Comparison of ENCODE assay signal across 8 cellular contexts in genomic region chr17:21275047-21275578, GRCh38. TPM values are rescaled to one million over a fixed set of nuclear protein-coding genes. Genes with fewer than 3 reads are reported as not detected.
DNase-seq lines count a peak whose midpoint lies in the region; ATAC-seq and TF ChIP-seq lines count a peak whose summit lies in the region.

No MANE protein-coding gene starts in this region.

- H3K9me3 ChIP-seq in gastroesophageal sphincter: no peaks in the 10 kb centered on the region
- H3K9me3 ChIP-seq in spleen: no peaks in the 10 kb centered on the region

- TF ChIP-seq POLR2A in gastroesophageal sphincter (IDR thresholded peaks at IDR 0.05): no peak
- no peak for TF ChIP-seq POLR2A in spleen (IDR thresholded peaks at IDR 0.05)

- TF ChIP-seq CTCF in AG10803 (conservative IDR thresholded peaks at IDR 0.05; ENCODE audit: low read length) (no peak), gastroesophageal sphincter (IDR thresholded peaks at IDR 0.05) (no peak), spleen (IDR thresholded peaks at IDR 0.05 in 8 of 11, conservative IDR thresholded peaks at IDR 0.05 in 3 of 11) (no peak)

- no peaks in the 10 kb centered on the region for H3K36me3 ChIP-seq in gastroesophageal sphincter
- H3K36me3 ChIP-seq in spleen: no peaks in the 10 kb centered on the region

- no peak for DNase-seq in AG10803 (ENCODE audit: low read depth)
- no peak for DNase-seq in spleen
- DNase-seq in islet precursor cell: no peak
- DNase-seq in 8988T: no peak
- no peak for DNase-seq in NCI-H128 (lab: John Stamatoyannopoulos, UW; ENCODE audit: unreplicated experiment)

- peaks cover 0 to 45% (median 8%) of the 10 kb centered on the region in 3 donors for H3K4me1 ChIP-seq in gastroesophageal sphincter
- H3K4me1 ChIP-seq in spleen: peaks cover 12 to 56% (median 41%) of the 10 kb centered on the region in 6 donors

- H3K27me3 ChIP-seq in gastroesophageal sphincter: no peaks in the 10 kb centered on the region
- no peaks in the 10 kb centered on the region for H3K27me3 ChIP-seq in spleen (replicated peaks in 1 of 7)

- 8% methylated on average over 17 of the region's 20 CpGs; no CpG with 5 or more reads in 1 of the 2 donors for WGBS in gastroesophageal sphincter (ENCODE audit: low coverage in 1 of 2), 2 donors
- 9 to 19% (median 13%) methylated on average over 16 to 20 of the region's 20 CpGs for WGBS in spleen, 5 donors

- peak; percentile 5 for ATAC-seq in GM19397 (IDR thresholded peaks at IDR 0.05; ENCODE audit: unreplicated experiment)
- ATAC-seq in SK-N-SH treated with all-trans-retinoic acid at 6 μM for 48 hours: peak; percentile 41
- ATAC-seq in gastroesophageal sphincter: no peak

- H3K4me3 ChIP-seq in AG10803 (ENCODE audit: low read length): peak overlapping the region; percentile 66
- peak overlapping the region; percentile 34 to 75 for H3K4me3 ChIP-seq in gastroesophageal sphincter
- H3K4me3 ChIP-seq in spleen: peak overlapping the region; percentile 47 to 82 (median 74)

- H3K27ac ChIP-seq in gastroesophageal sphincter (peak overlapping the region in 3 of 4 donors; percentile 31 to 82 (median 78)), spleen (peak overlapping the region in 7 of 8 donors; percentile 65 to 86 (median 78))

- intact Hi-C loops in spleen (cut with DNase I; ENCODE audit: low total_unique reads): no loop called here

- no peak for TF ChIP-seq EP300 in gastroesophageal sphincter (IDR thresholded peaks at IDR 0.05)

TF ChIP-seq in SK-N-SH treated with all-trans-retinoic acid at 6 μM for 48 hours, 23 proteins besides CTCF, POLR2A, EP300 and RAD21:
- no peak for TF ChIP-seq GLIS3 (CRISPR knock-in tag; IDR thresholded peaks at IDR 0.05)
- no peak for TF ChIP-seq ZNF70 (CRISPR knock-in tag; IDR thresholded peaks at IDR 0.05)
- no peak for TF ChIP-seq ZNF565 (CRISPR knock-in tag; conservative IDR thresholded peaks at IDR 0.05; ENCODE audit: low read depth)
- TF ChIP-seq RARB (CRISPR knock-in tag; IDR thresholded peaks at IDR 0.05): no peak
TF ChIP-seq in SK-N-SH treated with all-trans-retinoic acid at 6 μM for 48 hours: peak in this region for 0.

RNA-seq across cellular contexts. Expression of gene MAP2K3, which starts 9.4 kb away (rescaled TPM):
- total RNA-seq in gastroesophageal sphincter (10 to 100 TPM; 18.3 to 46.2 (median 35.2) TPM), spleen (100 to 1,000 TPM in 2 of 7 donors, 10 to 100 TPM in 5; 44.3 to 121 (median 83.6) TPM)
- 10 to 100 TPM; 31.7 to 54.6 (median 46.3) TPM for polyA plus RNA-seq in spleen

RNA-seq across cellular contexts. Expression of gene NATD1, which starts 21.9 kb away (rescaled TPM):
- 10 to 100 TPM in 3 of 4 donors, 1 to 10 TPM in 1; 8.9 to 22.2 (median 15.4) TPM for total RNA-seq in gastroesophageal sphincter
- total RNA-seq in spleen: 10 to 100 TPM in 6 of 7 donors, 1 to 10 TPM in 1; 9.4 to 31.0 (median 16.6) TPM
- polyA plus RNA-seq in spleen: 1 to 10 TPM; 1.3 to 5.9 (median 1.9) TPM
